8 cellular contexts compared by ENCODE assay signal in genomic region chr1:22141948-22142314, GRCh38. TPM values are rescaled to one million over a fixed set of nuclear protein-coding genes. Genes with fewer than 3 reads are reported as not detected.
DNase-seq lines count a peak whose midpoint lies in the region; ATAC-seq, FAIRE-seq and TF ChIP-seq lines count a peak whose summit lies in the region.
"Had no signal": no experiment of that assay in that cellular context is flagged by ENCODE, and none has a peak within 500 bp of the region (broad histone marks: within the 10 kb centered on the region; RNA-seq: fewer than 3 reads in every experiment).

No MANE protein-coding gene starts in this region.

- no peak for ATAC-seq in HCT116
- ATAC-seq in activated T-cell treated with anti-CD3 and anti-CD28 coated beads, Interleukin-2, amount 50 U/mL, for 4 hours: peak in 1 of 2 donors; percentile 4

- H3K4me3 Mint-ChIP-seq in activated T-cell treated with anti-CD3 and anti-CD28 coated beads, Interleukin-2, amount 50 U/mL, for 4 hours: peak overlapping the region; percentile 48

- DNase-seq in HCT116 (ENCODE audit: low read depth, low spot score) (no peak), iPS-NIHi11 (ENCODE audit: low spot score) (peak; percentile 41), A172 (ENCODE audit: low spot score) (no peak), D721Med (ENCODE audit: insufficient read length, low spot score) (no peak)
- no peak for DNase-seq in activated T-cell treated with anti-CD3 and anti-CD28 coated beads, Interleukin-2, amount 50 U/mL, for 4 hours
- no peak for DNase-seq in activated effector memory CD4-positive, alpha-beta T cell treated with anti-CD3 and anti-CD28 coated beads, Interleukin-2, amount 50 U/mL, for 16 hours

- intact Hi-C loops in HCT116 (cut with micrococcal nuclease): no loop called here

- no peak for FAIRE-seq in D721Med (lab: Jason Lieb, UNC)
- FAIRE-seq: colon had no signal

- POLR2A ChIA-PET in HCT116 (lab: Charles Lee): no interaction called here

- H3K27me3 ChIP-seq in HCT116 (ENCODE audit: insufficient read depth, low read length) (no peaks in the 10 kb centered on the region), skeletal muscle satellite cell (ENCODE audit: control insufficient read depth, insufficient read depth, low read length) (peaks cover 66% of the 10 kb centered on the region)

- H4K20me1 ChIP-seq in HCT116 (ENCODE audit: insufficient read depth): no peaks in the 10 kb centered on the region

- TF ChIP-seq POLR2A in HCT116 (IDR thresholded peaks at IDR 0.05; ENCODE audit: borderline replicate concordance, extremely low read depth, insufficient read depth, insufficient read length): no peak

- H3K79me2 ChIP-seq in HCT116 (ENCODE audit: insufficient read depth, low read length): no peaks in the 10 kb centered on the region

- no peaks in the 10 kb centered on the region for H3K9me2 ChIP-seq in HCT116 (ENCODE audit: insufficient read depth)

- TF ChIP-seq CTCF in HCT116 (IDR thresholded peaks at IDR 0.05 in 2 of 3, conservative IDR thresholded peaks at IDR 0.05 in 1 of 3; ENCODE audit: borderline replicate concordance in 1 of 3, insufficient read depth in 1 of 3, low read depth in 2 of 3, low read length in 2 of 3) (no peak), D721Med (IDR thresholded peaks at IDR 0.05; ENCODE audit: insufficient read depth, missing control alignments) (no peak)

- H3K4me1 ChIP-seq in HCT116 (ENCODE audit: control insufficient read depth in 1 of 2, insufficient read depth in 2 of 2, low read length in 2 of 2) (peaks cover 0 to 18% of the 10 kb centered on the region in 2 experiments; a peak in 2 of 4 replicates), skeletal muscle satellite cell (ENCODE audit: control insufficient read depth, insufficient read depth, low read length) (peaks cover 5% of the 10 kb centered on the region)

- TF ChIP-seq RAD21 in HCT116 (IDR thresholded peaks at IDR 0.05; ENCODE audit: low read depth): no peak

- H3K4me3 ChIP-seq in HCT116 (replicated peaks in 1 of 2; ENCODE audit: low read depth in 1 of 2, low read length in 2 of 2): peak overlapping the region in 1 of 2 experiments; percentile 50; a peak in 2 of 4 replicates
- H3K4me3 ChIP-seq in skeletal muscle satellite cell (ENCODE audit: low read length): no peak overlapping the region

- no peaks in the 10 kb centered on the region for H3K36me3 Mint-ChIP-seq in activated T-cell treated with anti-CD3 and anti-CD28 coated beads, Interleukin-2, amount 50 U/mL, for 4 hours (ENCODE audit: insufficient read depth)

- H3K27ac ChIP-seq in HCT116 (ENCODE audit: low read depth, low read length): no peak overlapping the region

- no peak overlapping the region for H2AFZ ChIP-seq in HCT116 (ENCODE audit: low read depth, low read length, poor library complexity, severe bottlenecking)

- no peaks in the 10 kb centered on the region for H3K9me3 ChIP-seq in HCT116 (ENCODE audit: control insufficient read depth in 1 of 2, insufficient read depth in 1 of 2, low read depth in 1 of 2, low read length in 2 of 2)
- no peaks in the 10 kb centered on the region for H3K9me3 ChIP-seq in skeletal muscle satellite cell (replicated peaks; ENCODE audit: low read length)

- peaks cover 47% of the 10 kb centered on the region for H3K27me3 Mint-ChIP-seq in activated T-cell treated with anti-CD3 and anti-CD28 coated beads, Interleukin-2, amount 50 U/mL, for 4 hours (ENCODE audit: low read depth)

- peak overlapping the region; percentile 72 for H3K4me2 ChIP-seq in HCT116 (ENCODE audit: low read length)
- H3K4me2 ChIP-seq in skeletal muscle satellite cell (ENCODE audit: low read length): peak overlapping the region; percentile 77

- no peak overlapping the region for H3K9ac ChIP-seq in HCT116 (ENCODE audit: low read length)
- no peak overlapping the region for H3K9ac ChIP-seq in skeletal muscle satellite cell (ENCODE audit: low read depth, low read length)

- BruUV-seq in HCT116 (replicated peaks; lab: Mats Ljungman, UMichigan): no TSS peak

- no peaks in the 10 kb centered on the region for H3K9me3 Mint-ChIP-seq in activated T-cell treated with anti-CD3 and anti-CD28 coated beads, Interleukin-2, amount 50 U/mL, for 4 hours

- RAD21 ChIA-PET in HCT116 (lab: Charles Lee; ENCODE audit: low non-redundant PET in 1 of 2, low total read pairs in 2 of 2, uncharacterized antibody in 2 of 2, unreplicated experiment in 2 of 2): no interaction called here

- H3K36me3 ChIP-seq in HCT116 (ENCODE audit: control insufficient read depth in 1 of 2, insufficient read depth in 2 of 2, low read length in 2 of 2) (no peaks in the 10 kb centered on the region), skeletal muscle satellite cell (ENCODE audit: insufficient read depth, low read length) (no peaks in the 10 kb centered on the region)

- H3K4me1 Mint-ChIP-seq in activated T-cell treated with anti-CD3 and anti-CD28 coated beads, Interleukin-2, amount 50 U/mL, for 4 hours (ENCODE audit: low read depth): peaks cover 8% of the 10 kb centered on the region

- CTCF ChIA-PET in HCT116 (lab: Charles Lee): interaction anchor here (0.8 to 1.5 kb wide), 2 partner anchors 13 to 274 kb away, joined by 3 to 4 read pairs; no protein-coding TSS in a partner anchor

TF ChIP-seq in HCT116, 20 proteins besides CTCF, POLR2A, EP300 and RAD21:
- TF ChIP-seq SIN3A (IDR thresholded peaks at IDR 0.05; ENCODE audit: low read depth) (no peak), REST (IDR thresholded peaks at IDR 0.05; ENCODE audit: low read depth) (no peak), SRF (IDR thresholded peaks at IDR 0.05; ENCODE audit: low read depth) (no peak)

RNA-seq across cellular contexts. Expression of gene WNT4, which starts 1.0 kb away (rescaled TPM):
- total RNA-seq in HCT116 (2021; ENCODE audit: unreplicated experiment): 1.5 TPM
- polyA plus RNA-seq in HCT116 (2012): 1.7 and 2.3 TPM in 2 replicates
- not detected for total RNA-seq in activated T-cell treated with anti-CD3 and anti-CD28 coated beads, Interleukin-2, amount 50 U/mL, for 4 hours
- not detected in 2 replicates for total RNA-seq in skeletal muscle satellite cell (2012; rRNA removed)
- 0.03 TPM in 1 of 2 replicates, not detected in the other for total RNA-seq in A172 (2014; rRNA removed; shearing (Covaris generic))
